1 cellular context compared by ENCODE assay signal in genomic region chr7:122847871-122848473, GRCh38.
TF ChIP-seq lines count a peak whose summit lies in the region.

No MANE protein-coding gene starts in this region.

TF ChIP-seq in HepG2, 621 proteins besides CTCF, POLR2A, EP300 and RAD21 (continued from another document):
- TF ChIP-seq SNAPC4 (CRISPR knock-in tag; IDR thresholded peaks at IDR 0.05): no peak
- no peak for TF ChIP-seq ATF3 (CRISPR knock-in tag; IDR thresholded peaks at IDR 0.05)
- TF ChIP-seq ZKSCAN5 (CRISPR knock-in tag; IDR thresholded peaks at IDR 0.05): no peak
- no peak for TF ChIP-seq ZNF552 (CRISPR knock-in tag; IDR thresholded peaks at IDR 0.05; ENCODE audit: borderline replicate concordance)
- TF ChIP-seq ZBTB39 (CRISPR knock-in tag; IDR thresholded peaks at IDR 0.05): no peak
- no peak for TF ChIP-seq ARNT2 (CRISPR knock-in tag; IDR thresholded peaks at IDR 0.05; ENCODE audit: low read depth)
